25 cellular contexts compared by ENCODE assay signal in genomic region chr9:127181315-127181580, GRCh38. TPM values are rescaled to one million over a fixed set of nuclear protein-coding genes. Genes with fewer than 3 reads are reported as not detected.
DNase-seq lines count a peak whose midpoint lies in the region; ATAC-seq and TF ChIP-seq lines count a peak whose summit lies in the region.
"Had no signal": no experiment of that assay in that cellular context is flagged by ENCODE, and none has a peak within 500 bp of the region (broad histone marks: within the 10 kb centered on the region; RNA-seq: fewer than 3 reads in every experiment).

No MANE protein-coding gene starts in this region.

- peak overlapping the region in 1 of 59 donors; percentile 25 for H3K27ac ChIP-seq in dorsolateral prefrontal cortex
- H3K27ac ChIP-seq: foreskin keratinocyte, heart right ventricle, psoas muscle, SJSA1, skin epidermis had no signal

- intact Hi-C loops in cardiac septum (cut with DNase I): no loop called here
- intact Hi-C loops in left cardiac atrium (cut with DNase I): loop anchor here in 1 of 2 donors (10.0 kb wide), 1 partner anchor 56 kb away; the partner anchor contains the start of gene ANGPTL2
- intact Hi-C loops in dorsolateral prefrontal cortex (cut with DNase I): no loop called here

- TF ChIP-seq CTCF in dorsolateral prefrontal cortex (IDR thresholded peaks at IDR 0.05 in 54 of 56, conservative IDR thresholded peaks at IDR 0.05 in 2 of 56; ENCODE audit: low read depth in 1 of 56, partially characterized antibody in 56 of 56) (no peak), omental fat pad (IDR thresholded peaks at IDR 0.05) (no peak)

- H3K27me3 ChIP-seq in dorsolateral prefrontal cortex: no peaks in the 10 kb centered on the region
- H3K27me3 ChIP-seq: heart right ventricle, SJSA1 had no signal

- ATAC-seq in left cardiac atrium (no peak), omental fat pad (ENCODE audit: low FRiP score) (no peak), HG03342 (IDR thresholded peaks at IDR 0.05; ENCODE audit: unreplicated experiment) (no peak), HG03196 (IDR thresholded peaks at IDR 0.05; ENCODE audit: unreplicated experiment) (no peak)
- ATAC-seq: effector memory CD8-positive, alpha-beta T cell; foreskin keratinocyte; heart right ventricle; left colon had no signal

- H3K4me3 ChIP-seq in dorsolateral prefrontal cortex: no peak overlapping the region
- H3K4me3 ChIP-seq: BLaER1 treated with 17β-estradiol and CSF1 and Interleukin-3, amounts not matched to agents 10 nM and 100 nM; heart right ventricle; psoas muscle; SJSA1; skin epidermis had no signal

- peak; percentile 56 for DNase-seq in cardiac septum (ENCODE audit: low spot score)
- DNase-seq in left cardiac atrium: no peak
- DNase-seq in dorsolateral prefrontal cortex: peak in 6 of 10 donors; percentile 2 to 35 (median 14)
- DNase-seq in omental fat pad (ENCODE audit: low spot score): peak; percentile 15
- DNase-seq in ureter (ENCODE audit: low spot score): peak; percentile 26
- DNase-seq in amygdala (lab: John Stamatoyannopoulos, UW): no peak
- DNase-seq: activated CD4-positive, alpha-beta memory T cell treated with anti-CD3 and anti-CD28 coated beads for 36 hours; effector memory CD8-positive, alpha-beta T cell; erythroblast; foreskin keratinocyte; KBM-7; mesenchymal stem cell; NCI-H1436; NCI-H446 treated with DMSO at 0.1 percent for 48 hours; stimulated activated CD4-positive, alpha-beta T cell treated with anti-CD3 and anti-CD28 coated beads, Interleukin-2, amount 100 ng/mL, for 24 hours; trophoblast cell had no signal

RNA-seq across cellular contexts. Expression of gene ANGPTL2, which starts 58.8 kb away (rescaled TPM):
- total RNA-seq in cardiac septum (41.4 TPM), left cardiac atrium (10 to 100 TPM; 51.8 to 63.1 TPM), dorsolateral prefrontal cortex (10 to 100 TPM in 30 of 120 experiments, 1 to 10 TPM in 90; 1.8 to 27.8 (median 7.2) TPM), omental fat pad (100 to 1,000 TPM in 2 of 4 donors, 10 to 100 TPM in 2; 68.3 to 177 (median 112) TPM), ureter (22.2 TPM)
- total RNA-seq: activated CD4-positive, alpha-beta memory T cell treated with anti-CD3 and anti-CD28 coated beads for 36 hours; activated T-helper 2 cell treated with anti-CD3 and anti-CD28 coated beads, Interferon-gamma antibody, Interleukin-2, Interleukin-4, amounts not matched to agents 10 μg/mL and 5 μg/mL and 100 μg/mL, durations not matched to agents 14 hours and 24 hours and 36 hours had no signal

Comparison
In these comparisons a context has a peak if more than half of its experiments do, and no peak if none do; other contexts are left out.
1. DNase-seq: peak in cardiac septum (single experiment), dorsolateral prefrontal cortex (6 of 10), omental fat pad (single experiment) and ureter (single experiment); none in left cardiac atrium (single experiment) and amygdala (0 of 56).